8 cellular contexts compared by ENCODE assay signal in genomic region chr15:50424066-50424890, GRCh38. TPM values are rescaled to one million over a fixed set of nuclear protein-coding genes. Genes with fewer than 3 reads are reported as not detected.
DNase-seq lines count a peak whose midpoint lies in the region; ATAC-seq, FAIRE-seq and TF ChIP-seq lines count a peak whose summit lies in the region.

TSS of gene USP8 (plus strand) at chr15:50424405. CDS start at chr15:50439074, 14,669 bp downstream.

- H3K9me2 ChIP-seq in OCI-LY7 (ENCODE audit: insufficient read depth, low read length), result no peaks in the 10 kb centered on the region

- peaks cover 20% of the 10 kb centered on the region for H3K4me1 ChIP-seq in OCI-LY7 (ENCODE audit: insufficient read depth, low read length, poor library complexity, severe bottlenecking)
- H3K4me1 ChIP-seq in endothelial cell of umbilical vein (ENCODE audit: control insufficient read depth, extremely low read depth, insufficient read depth, low read length), result peaks cover 8% of the 10 kb centered on the region

- TF ChIP-seq POLR2A in endothelial cell of umbilical vein (IDR thresholded peaks at IDR 0.05; ENCODE audit: low read depth, low read length), result peak; percentile 96

- no peak for FAIRE-seq in D721Med (lab: Jason Lieb, UNC)
- peak; percentile 93 for FAIRE-seq in endothelial cell of umbilical vein (lab: Jason Lieb, UNC)

- H3K4me3 ChIP-seq in OCI-LY7 (ENCODE audit: low read depth, low read length, poor library complexity, severe bottlenecking) (peak within 1 kb of the TSS; percentile 89), endothelial cell of umbilical vein (replicated peaks in 1 of 3; ENCODE audit: insufficient read depth in 1 of 3, low read depth in 1 of 3, low read length in 3 of 3) (peak within 1 kb of the TSS; percentile 41 to 96 (median 86))

- H3K27me3 ChIP-seq in endothelial cell of umbilical vein (ENCODE audit: control insufficient read depth in 2 of 2, insufficient read depth in 2 of 2, low read length in 2 of 2), result no peaks in the 10 kb centered on the region

- H3K79me2 ChIP-seq in OCI-LY7 (ENCODE audit: insufficient read depth, low read depth, low read length), result peaks cover 48% of the 10 kb centered on the region
- H3K79me2 ChIP-seq in endothelial cell of umbilical vein (ENCODE audit: control insufficient read depth, insufficient read depth, low read length), result peaks cover 50% of the 10 kb centered on the region

- peak within 1 kb of the TSS; percentile 70 for H3K4me2 ChIP-seq in OCI-LY7 (ENCODE audit: low read length)
- H3K4me2 ChIP-seq in endothelial cell of umbilical vein (ENCODE audit: insufficient read depth, low read length), result peak within 1 kb of the TSS; percentile 100

- H3K27ac ChIP-seq in OCI-LY7 (ENCODE audit: low read depth, low read length, poor library complexity, severe bottlenecking), result peak within 1 kb of the TSS; percentile 56
- peak within 1 kb of the TSS; percentile 58 for H3K27ac ChIP-seq in endothelial cell of umbilical vein (ENCODE audit: insufficient read depth, low read depth, low read length)

- dilution Hi-C loops in endothelial cell of umbilical vein (cut with MboI; ENCODE audit: extremely low pct_ligation_motif_present, low sequenced_read_pairs), result no loop called here

- H3K36me3 ChIP-seq in OCI-LY7 (ENCODE audit: insufficient read depth, low read length), result peaks cover 8% of the 10 kb centered on the region
- no peaks in the 10 kb centered on the region for H3K36me3 ChIP-seq in endothelial cell of umbilical vein (ENCODE audit: control insufficient read depth in 2 of 2, extremely low read depth in 1 of 2, insufficient read depth in 2 of 2, low read length in 2 of 2)

- H2AFZ ChIP-seq in OCI-LY7 (ENCODE audit: low read length) (peak within 1 kb of the TSS; percentile 79), endothelial cell of umbilical vein (ENCODE audit: low read depth, low read length) (peak within 1 kb of the TSS; percentile 61)

- POLR2A ChIA-PET in OCI-LY7 (lab: Charles Lee) (interaction anchor here (0.6 to 0.9 kb wide), 5 partner anchors 43 to 1181 kb away, joined by 3 to 4 read pairs (median 3); no protein-coding TSS in a partner anchor), endothelial cell of umbilical vein (lab: Charles Lee) (interaction anchor here (0.5 to 1.2 kb wide), 7 partner anchors 9 to 1343 kb away, joined by 3 to 6 read pairs (median 4); partner anchors contain the start of gene GABPB1)

- ATAC-seq in GM21526 (IDR thresholded peaks at IDR 0.05; ENCODE audit: low FRiP score, unreplicated experiment), result peak; percentile 93

- H3K9ac ChIP-seq in endothelial cell of umbilical vein (replicated peaks; ENCODE audit: extremely low read depth, insufficient read depth, low read length), result peak within 1 kb of the TSS; percentile 83

- TF ChIP-seq CTCF in D721Med (IDR thresholded peaks at IDR 0.05; ENCODE audit: insufficient read depth, missing control alignments) (no peak), OCI-LY7 (conservative IDR thresholded peaks at IDR 0.05; ENCODE audit: low read length) (no peak), endothelial cell of umbilical vein (IDR thresholded peaks at IDR 0.05; ENCODE audit: extremely low read depth in 1 of 2, insufficient read depth in 1 of 2, low read depth in 1 of 2, low read length in 2 of 2) (no peak)

- H3K9me3 ChIP-seq in OCI-LY7 (ENCODE audit: low read length) (no peaks in the 10 kb centered on the region), endothelial cell of umbilical vein (replicated peaks; ENCODE audit: control insufficient read depth, insufficient read depth, low read length) (no peaks in the 10 kb centered on the region)

- DNase-seq in D721Med (ENCODE audit: insufficient read length, low spot score), result peak; percentile 58
- peak; percentile 75 for DNase-seq in HuH-7.5 (ENCODE audit: low spot score)
- DNase-seq in OCI-LY7 (ENCODE audit: low spot score), result peak; percentile 98
- DNase-seq in activated T-cell treated with anti-CD3 and anti-CD28 coated beads for 1 hour (ENCODE audit: low read depth), result peak; percentile 90
- DNase-seq in endothelial cell of umbilical vein (ENCODE audit: low read depth, low spot score), result peak; percentile 96
- peak; percentile 98 for DNase-seq in midbrain (lab: John Stamatoyannopoulos, UW)
- peak; percentile 84 to 85 for DNase-seq in stimulated activated CD8-positive, alpha-beta memory T cell treated with anti-CD3 and anti-CD28 coated beads, Interleukin-2, amount 100 ng/mL, for 1 hour (ENCODE audit: low read depth in 2 of 2)

- TSS peak; percentile 83 for BruUV-seq in OCI-LY7 (replicated peaks; lab: Mats Ljungman, UMichigan)
- BruUV-seq in endothelial cell of umbilical vein (replicated peaks; lab: Mats Ljungman, UMichigan), result TSS peak; percentile 73

- no peaks in the 10 kb centered on the region for H3K9me1 ChIP-seq in endothelial cell of umbilical vein (replicated peaks; ENCODE audit: control insufficient read depth, extremely low read depth, insufficient read depth, low read length)

- CTCF ChIA-PET in OCI-LY7 (lab: Charles Lee; ENCODE audit: unreplicated experiment), result interaction anchor here (0.6 to 0.7 kb wide), 2 partner anchors 68 to 1243 kb away, joined by 3 to 7 read pairs; no protein-coding TSS in a partner anchor
- CTCF ChIA-PET in endothelial cell of umbilical vein (lab: Charles Lee), result interaction anchor here (1.0 to 1.3 kb wide), 2 partner anchors 87 to 108 kb away, joined by 3 to 4 read pairs; no protein-coding TSS in a partner anchor

- intact Hi-C loops in OCI-LY7 (cut with micrococcal nuclease; ENCODE audit: unreplicated experiment), result loop anchor here (1.0 kb wide), 2 partner anchors 20 to 66 kb away; no protein-coding TSS in a partner anchor
- intact Hi-C loops in endothelial cell of umbilical vein (cut with micrococcal nuclease), result loop anchor here (1.0 to 10.0 kb wide), 3 partner anchors 65 to 341 kb away; partner anchors contain the start of genes GABPB1 and SPPL2A

- peaks cover 6% of the 10 kb centered on the region; the same call in 1 of the 2 replicates for H4K20me1 ChIP-seq in OCI-LY7 (ENCODE audit: insufficient read depth, low read length)
- H4K20me1 ChIP-seq in endothelial cell of umbilical vein (replicated peaks; ENCODE audit: control insufficient read depth, extremely low read depth, insufficient read depth, low read length), result no peaks in the 10 kb centered on the region

TF ChIP-seq in endothelial cell of umbilical vein, 7 proteins besides CTCF, POLR2A, EP300 and RAD21:
- TF ChIP-seq FOS (IDR thresholded peaks at IDR 0.05; ENCODE audit: borderline replicate concordance, insufficient read depth, low read length) (no peak), POLR2AphosphoS5 (IDR thresholded peaks at IDR 0.05; ENCODE audit: insufficient read depth, low read depth, low read length) (peak; percentile 69)

RNA-seq across cellular contexts. Expression of gene USP8, which starts in this region (rescaled TPM):
- 27.9 and 34.1 TPM in 2 replicates for total RNA-seq in OCI-LY7 (2014; rRNA removed; shearing (Covaris generic))
- total RNA-seq in OCI-LY7 (2022), result 43.8 and 44.2 TPM in 2 replicates
- 44.8 and 47.0 TPM in 2 replicates for total RNA-seq in endothelial cell of umbilical vein
- 14.0 and 19.0 TPM in 2 replicates for polyA plus RNA-seq in endothelial cell of umbilical vein
- polyA plus RNA-seq in endothelial cell of umbilical vein (2011; cell fraction: cytosol; rRNA removed), result 18.8 and 19.5 TPM in 2 replicates
- polyA plus RNA-seq in endothelial cell of umbilical vein (2011; cell fraction: nucleus; rRNA removed), result 41.3 and 52.0 TPM in 2 replicates
- polyA plus RNA-seq in endothelial cell of umbilical vein (2012), result 31.5 and 40.0 TPM in 2 replicates
- polyA minus RNA-seq in endothelial cell of umbilical vein, result 40.5 and 49.0 TPM in 2 replicates
- polyA minus RNA-seq in endothelial cell of umbilical vein (2011; cell fraction: cytosol; rRNA and poly(A)+ RNA removed), result 41.3 TPM
- polyA minus RNA-seq in endothelial cell of umbilical vein (2011; cell fraction: nucleus; rRNA and poly(A)+ RNA removed), result 51.0 and 58.8 TPM in 2 replicates

Comparison
In these comparisons a context has a peak if more than half of its experiments do, and no peak if none do; other contexts are left out.
1. Peak in every context shown above with its lines: DNase-seq, ATAC-seq, H3K4me3 ChIP-seq and H3K27ac ChIP-seq.